7 cellular contexts compared by ENCODE assay signal in genomic region chr17:3728099-3728498, GRCh38. TPM values are rescaled to one million over a fixed set of nuclear protein-coding genes. Genes with fewer than 3 reads are reported as not detected.
DNase-seq lines count a peak whose midpoint lies in the region; ATAC-seq, FAIRE-seq and TF ChIP-seq lines count a peak whose summit lies in the region.
"Not testable (repeated sequence)": the region's sequence is repeated elsewhere in the genome, so short reads cannot be mapped to it uniquely, and the experiment has no call there.
"Had no signal": no experiment of that assay in that cellular context is flagged by ENCODE, and none has a peak within 500 bp of the region (broad histone marks: within the 10 kb centered on the region; RNA-seq: fewer than 3 reads in every experiment).

No MANE protein-coding gene starts in this region.

- in situ Hi-C loops in K562 (cut with MboI) = not testable (repeated sequence)

- H3K36me3 Mint-ChIP-seq in natural killer cell treated with Interleukin-12 subunit alpha and Interleukin-12 subunit beta and Interleukin-15 and Interleukin-18, amount 100 ng/mL, for 72 hours = peaks cover 30% of the 10 kb centered on the region

- not testable (repeated sequence) for H3K9me2 ChIP-seq in Loucy (replicated peaks; ENCODE audit: low read depth, low read length); PC-9 (ENCODE audit: insufficient read depth)

- H3K9me3 Mint-ChIP-seq in natural killer cell treated with Interleukin-12 subunit alpha and Interleukin-12 subunit beta and Interleukin-15 and Interleukin-18, amount 100 ng/mL, for 72 hours = not testable (repeated sequence)

- intact Hi-C loops in PC-9 (cut with micrococcal nuclease; ENCODE audit: unreplicated experiment) = loop anchor here (10.0 kb wide), 1 partner anchor 437 kb away; no protein-coding TSS in a partner anchor
- intact Hi-C loops in K562 (cut with micrococcal nuclease) = not testable (repeated sequence)

- H3K9me3 ChIP-seq in BLaER1 treated with 17β-estradiol and CSF1 and Interleukin-3, amounts not matched to agents 10 nM and 100 nM (replicated peaks in 1 of 11); HEK293 (ENCODE audit: control insufficient read depth, insufficient read depth, low read depth, low read length); Loucy (ENCODE audit: insufficient read depth, low read depth, low read length); PC-9 (ENCODE audit: insufficient read depth, low read depth); K562 (replicated peaks; ENCODE audit: control insufficient read depth, insufficient read depth, low read depth, low read length): not testable (repeated sequence)

- peaks cover 0 to 49% (median 22%) of the 10 kb centered on the region in 11 experiments; a peak in 14 of 22 replicates for H4K20me1 ChIP-seq in BLaER1 treated with 17β-estradiol and CSF1 and Interleukin-3, amounts not matched to agents 10 nM and 100 nM
- peaks cover 19% of the 10 kb centered on the region for H4K20me1 ChIP-seq in Loucy (ENCODE audit: insufficient read depth, low read length, poor library complexity, severe bottlenecking)
- not testable (repeated sequence) for H4K20me1 ChIP-seq in PC-9 (ENCODE audit: insufficient read depth); K562 (replicated peaks; ENCODE audit: control insufficient read depth, insufficient read depth, low read length)

- CTCF ChIA-PET in HEK293 (lab: Yijun Ruan, JAX) = interaction anchor here (1.7 to 8.4 kb wide), 2 partner anchors 10 to 45 kb away, joined by 6 to 84 read pairs; no protein-coding TSS in a partner anchor
- CTCF ChIA-PET in PC-9 (lab: Charles Lee); K562 (lab: Yijun Ruan, JAX; ENCODE audit: low intra/inter-chr PET ratio): not testable (repeated sequence)

- peaks cover 28 to 35% of the 10 kb centered on the region in 2 donors for H3K4me1 Mint-ChIP-seq in natural killer cell treated with Interleukin-12 subunit alpha and Interleukin-12 subunit beta and Interleukin-15 and Interleukin-18, amount 100 ng/mL, for 72 hours (ENCODE audit: low read depth in 2 of 2)

- not testable (repeated sequence) for BruUV-seq in PC-9 (replicated peaks; lab: Mats Ljungman, UMichigan); K562 (replicated peaks; lab: Mats Ljungman, UMichigan)

- not testable (repeated sequence) for H3K9ac ChIP-seq in BLaER1 treated with 17β-estradiol and CSF1 and Interleukin-3, amounts not matched to agents 10 nM and 100 nM; K562 (ENCODE audit: insufficient read depth in 1 of 2, low read depth in 2 of 2, low read length in 2 of 2)
- H3K9ac ChIP-seq in Loucy (ENCODE audit: low read depth, low read length, poor library complexity, severe bottlenecking) = peak overlapping the region; percentile 15

- TF ChIP-seq CTCF in HEK293 (tag by site-specific recombination; IDR thresholded peaks at IDR 0.05); Loucy (conservative IDR thresholded peaks at IDR 0.05; ENCODE audit: low read length); PC-9 (conservative IDR thresholded peaks at IDR 0.05); K562 (IDR thresholded peaks at IDR 0.05 in 2 of 3, conservative IDR thresholded peaks at IDR 0.05 in 1 of 3; ENCODE audit: insufficient read depth in 2 of 3, low read depth in 1 of 3, low read length in 3 of 3): not testable (repeated sequence)

- not testable (repeated sequence) for TF ChIP-seq POLR2A in K562 (conservative IDR thresholded peaks at IDR 0.05)

- not testable (repeated sequence) for H3K27me3 ChIP-seq in BLaER1 treated with 17β-estradiol and CSF1 and Interleukin-3, amounts not matched to agents 10 nM and 100 nM; Loucy (ENCODE audit: insufficient read depth, low read length, poor library complexity, severe bottlenecking); PC-9 (ENCODE audit: insufficient read depth, low read depth); K562 (ENCODE audit: control insufficient read depth in 2 of 2, insufficient read depth in 2 of 2, low read length in 2 of 2)

- WGBS in K562 (ENCODE audit: insufficient coverage, low coverage, missing lambda C conversion rate) = no CpG with 5 or more reads among the region's 3 CpGs

- not testable (repeated sequence) for H3K4me3 ChIP-seq in BLaER1 treated with 17β-estradiol and CSF1 and Interleukin-3, amounts not matched to agents 10 nM and 100 nM; HEK293 (ENCODE audit: low read depth, low read length); Loucy (ENCODE audit: low read length, poor library complexity, severe bottlenecking); PC-9; K562

- not testable (repeated sequence) for H2AFZ ChIP-seq in Loucy (ENCODE audit: low read length); PC-9; K562 (ENCODE audit: low read depth, low read length)

- peak overlapping the region in 1 of 11 experiments; percentile 48; a peak in 1 of 22 replicates for H3K27ac ChIP-seq in BLaER1 treated with 17β-estradiol and CSF1 and Interleukin-3, amounts not matched to agents 10 nM and 100 nM
- not testable (repeated sequence) for H3K27ac ChIP-seq in HEK293 (ENCODE audit: extremely low read depth, low read depth, low read length); K562 (ENCODE audit: extremely low read depth, low read depth, low read length)
- peak overlapping the region; percentile 28; the same call in 1 of the 2 replicates for H3K27ac ChIP-seq in PC-9

- FAIRE-seq in K562 (lab: Jason Lieb, UNC) = not testable (repeated sequence)

- H3K36me3 ChIP-seq in BLaER1 treated with 17β-estradiol and CSF1 and Interleukin-3, amounts not matched to agents 10 nM and 100 nM = peaks cover 0 to 47% (median 41%) of the 10 kb centered on the region in 11 experiments; a peak in 15 of 22 replicates
- peaks cover 28 to 40% of the 10 kb centered on the region in 2 experiments for H3K36me3 ChIP-seq in HEK293 (ENCODE audit: control insufficient read depth in 2 of 2, insufficient read depth in 1 of 2, low read length in 2 of 2)
- H3K36me3 ChIP-seq in Loucy (ENCODE audit: insufficient read depth, low read length); PC-9 (ENCODE audit: low read depth): not testable (repeated sequence)
- peaks cover 26% of the 10 kb centered on the region for H3K36me3 ChIP-seq in K562 (ENCODE audit: control insufficient read depth, insufficient read depth, low read length)

- ATAC-seq in K562; natural killer cell treated with Interleukin-12 subunit alpha and Interleukin-12 subunit beta and Interleukin-15 and Interleukin-18, amount 100 ng/mL, for 72 hours: not testable (repeated sequence)

- H3K27me3 Mint-ChIP-seq in natural killer cell treated with Interleukin-12 subunit alpha and Interleukin-12 subunit beta and Interleukin-15 and Interleukin-18, amount 100 ng/mL, for 72 hours = not testable (repeated sequence)

- not testable (repeated sequence) for TF ChIP-seq EP300 in K562 (IDR thresholded peaks at IDR 0.05; ENCODE audit: low read length)

- not testable (repeated sequence) for TF ChIP-seq RAD21 in K562 (CRISPR knock-in tag; conservative IDR thresholded peaks at IDR 0.05 in 1 of 2, IDR thresholded peaks at IDR 0.05 in 1 of 2)

- not testable (repeated sequence) for H3K9me1 ChIP-seq in K562 (ENCODE audit: control insufficient read depth, insufficient read depth, low read length)

- H3K4me1 ChIP-seq in BLaER1 treated with 17β-estradiol and CSF1 and Interleukin-3, amounts not matched to agents 10 nM and 100 nM = peaks cover 19 to 64% (median 46%) of the 10 kb centered on the region in 10 experiments
- not testable (repeated sequence) for H3K4me1 ChIP-seq in HEK293 (ENCODE audit: control insufficient read depth, insufficient read depth, low read length)
- H3K4me1 ChIP-seq in Loucy (ENCODE audit: insufficient read depth, low read length, poor library complexity, severe bottlenecking) (peaks cover 34% of the 10 kb centered on the region), PC-9 (replicated peaks; ENCODE audit: insufficient read depth) (peaks cover 19% of the 10 kb centered on the region), K562 (replicated peaks in 1 of 2; ENCODE audit: control insufficient read depth in 2 of 2, insufficient read depth in 2 of 2, low read length in 2 of 2) (peaks cover 10 to 15% of the 10 kb centered on the region in 2 experiments; a peak in 4 of 5 replicates)

- not testable (repeated sequence) for DNase-seq in PC-9; K562 (ENCODE audit: extremely low read depth in 1 of 4, low spot score in 3 of 4); natural killer cell treated with Interleukin-12 subunit alpha and Interleukin-12 subunit beta and Interleukin-15 and Interleukin-18, amount 100 ng/mL, for 72 hours (ENCODE audit: low spot score)

- peak overlapping the region in 7 of 11 experiments; percentile 92 to 98 (median 97); a peak in 10 of 22 replicates for H3K4me2 ChIP-seq in BLaER1 treated with 17β-estradiol and CSF1 and Interleukin-3, amounts not matched to agents 10 nM and 100 nM
- H3K4me2 ChIP-seq in Loucy (ENCODE audit: low read depth, low read length, poor library complexity, severe bottlenecking) = peak overlapping the region; percentile 97
- not testable (repeated sequence) for H3K4me2 ChIP-seq in PC-9; K562 (ENCODE audit: insufficient read depth, low read length)

- H3K79me2 ChIP-seq in Loucy (ENCODE audit: insufficient read depth, low read length) (peaks cover 55% of the 10 kb centered on the region), PC-9 (ENCODE audit: low read depth) (peaks cover 38% of the 10 kb centered on the region), K562 (ENCODE audit: control insufficient read depth, insufficient read depth, low read length) (peaks cover 41% of the 10 kb centered on the region)

- H3K4me3 Mint-ChIP-seq in natural killer cell treated with Interleukin-12 subunit alpha and Interleukin-12 subunit beta and Interleukin-15 and Interleukin-18, amount 100 ng/mL, for 72 hours = peak overlapping the region; percentile 72

- not testable (repeated sequence) for H3K27ac Mint-ChIP-seq in natural killer cell treated with Interleukin-12 subunit alpha and Interleukin-12 subunit beta and Interleukin-15 and Interleukin-18, amount 100 ng/mL, for 72 hours

- not testable (repeated sequence) for H3F3A ChIP-seq in Loucy (ENCODE audit: low read depth); PC-9 (ENCODE audit: insufficient read depth, low read depth)

- POLR2A ChIA-PET in HEK293 (lab: Yijun Ruan, JAX) = interaction anchor here (0.7 to 1.5 kb wide), 4 partner anchors 10 to 430 kb away, joined by 3 to 6 read pairs (median 4); partner anchors contain the start of gene CAMKK1
- POLR2A ChIA-PET in PC-9 (lab: Charles Lee; ENCODE audit: unreplicated experiment) = not testable (repeated sequence)
- POLR2A ChIA-PET in K562 (lab: Yijun Ruan, JAX) = interaction anchor here (0.6 to 1.4 kb wide), 3 partner anchors 9 to 687 kb away, joined by 3 to 6 read pairs (median 4); no protein-coding TSS in a partner anchor

RNA-seq across cellular contexts. Expression of gene HASPIN, which starts 4.4 kb away (rescaled TPM):
- total RNA-seq in PC-9 (2021) (25.1 and 26.8 TPM in 2 replicates), K562 (2014; rRNA removed) (12.1 and 14.5 TPM in 2 replicates), K562 (2014; rRNA removed; fragmentation: Illumina TruSeq; extraction: Trizol) (10.2 and 10.6 TPM in 2 replicates), K562 (2015; rRNA removed; fragmentation: Illumina TruSeq; extraction: Trizol) (9.9 and 11.0 TPM in 2 replicates), K562 (2021) (12.9 and 13.5 TPM in 2 replicates)
- total RNA-seq in K562 (2011; cell fraction: chromatin; rRNA removed; ENCODE audit: low replicate concordance) = 12.9 and 20.9 TPM in 2 replicates
- total RNA-seq in K562 (2011; cell fraction: nucleolus; rRNA removed) = 13.8 and 17.3 TPM in 2 replicates
- 10.5 and 14.7 TPM in 2 replicates for total RNA-seq in K562 (2011; cell fraction: nucleoplasm; rRNA removed)
- polyA plus RNA-seq in K562 (2011; rRNA removed) (5.9 and 9.0 TPM in 2 replicates), K562 (2014; fragmentation: Illumina TruSeq; extraction: Trizol) (9.5 and 11.0 TPM in 2 replicates), K562 (2014; fragmentation: Nextera tagmentation; extraction: Ambion mirVana) (under 1 TPM; 0.81 to 0.87 TPM), K562 (2014; rRNA removed) (7.1 and 7.2 TPM in 2 replicates)
- polyA plus RNA-seq in K562 (2011; cell fraction: cytosol; rRNA removed) = 5.1 and 9.0 TPM in 2 replicates
- 3.7 and 4.1 TPM in 2 replicates for polyA plus RNA-seq in K562 (2011; cell fraction: nucleus; rRNA removed)
- polyA plus RNA-seq in K562 (2012) = 6.1 and 6.2 TPM in 2 replicates
- 13.5 and 16.4 TPM in 2 replicates for polyA minus RNA-seq in K562 (2011; rRNA and poly(A)+ RNA removed)
- 9.4 and 11.0 TPM in 2 replicates for polyA minus RNA-seq in K562 (2011; cell fraction: cytosol; rRNA and poly(A)+ RNA removed)
- polyA minus RNA-seq in K562 (2011; cell fraction: nucleus; rRNA and poly(A)+ RNA removed) = 5.8 and 9.4 TPM in 2 replicates
- total RNA-seq in natural killer cell treated with Interleukin-12 subunit alpha and Interleukin-12 subunit beta and Interleukin-15 and Interleukin-18, amount 100 ng/mL, for 72 hours = 10 to 100 TPM; 44.2 to 64.6 TPM
- polyA plus RNA-seq: CD14-positive monocyte had no signal

RNA-seq across cellular contexts. Expression of gene P2RX5, which starts 32.1 kb away (rescaled TPM):
- total RNA-seq in PC-9 (2021) = 15.0 and 18.3 TPM in 2 replicates
- total RNA-seq in K562 (2011; cell fraction: chromatin; rRNA removed; ENCODE audit: low replicate concordance) = 3.7 and 10.0 TPM in 2 replicates
- total RNA-seq in K562 (2011; cell fraction: nucleolus; rRNA removed) = 4.3 and 7.7 TPM in 2 replicates
- total RNA-seq in K562 (2011; cell fraction: nucleoplasm; rRNA removed) = 2.3 and 4.7 TPM in 2 replicates
- 1.3 and 1.8 TPM in 2 replicates for total RNA-seq in K562 (2014; rRNA removed)
- total RNA-seq in K562 (2014; rRNA removed; fragmentation: Illumina TruSeq; extraction: Trizol) = 0.35 and 1.5 TPM in 2 replicates
- total RNA-seq in K562 (2015; rRNA removed; fragmentation: Illumina TruSeq; extraction: Trizol) = 0.87 and 1.5 TPM in 2 replicates
- 1.6 and 1.8 TPM in 2 replicates for total RNA-seq in K562 (2021)
- polyA plus RNA-seq in K562 (2011; rRNA removed) = 2.7 and 4.0 TPM in 2 replicates
- polyA plus RNA-seq in K562 (2011; cell fraction: cytosol; rRNA removed) = 2.2 and 4.5 TPM in 2 replicates
- 4.0 and 10.8 TPM in 2 replicates for polyA plus RNA-seq in K562 (2011; cell fraction: nucleus; rRNA removed)
- 2.0 and 2.1 TPM in 2 replicates for polyA plus RNA-seq in K562 (2012)
- polyA plus RNA-seq in K562 (2014; fragmentation: Illumina TruSeq; extraction: Trizol) = 1.1 and 1.6 TPM in 2 replicates
- polyA plus RNA-seq in K562 (2014; fragmentation: Nextera tagmentation; extraction: Ambion mirVana) = under 1 TPM; 0.31 to 0.61 TPM
- polyA plus RNA-seq in K562 (2014; rRNA removed) = 0.49 and 1.2 TPM in 2 replicates
- polyA minus RNA-seq in K562 (2011; rRNA and poly(A)+ RNA removed) = 1.0 and 2.8 TPM in 2 replicates
- 3.1 and 4.7 TPM in 2 replicates for polyA minus RNA-seq in K562 (2011; cell fraction: cytosol; rRNA and poly(A)+ RNA removed)
- polyA minus RNA-seq in K562 (2011; cell fraction: nucleus; rRNA and poly(A)+ RNA removed) = 1.8 and 3.2 TPM in 2 replicates
- 1,000 to 10,000 TPM; 2,596 to 3,366 TPM for total RNA-seq in natural killer cell treated with Interleukin-12 subunit alpha and Interleukin-12 subunit beta and Interleukin-15 and Interleukin-18, amount 100 ng/mL, for 72 hours

RNA-seq across cellular contexts. Expression of gene EMC6, which starts 59.5 kb away (rescaled TPM):
- total RNA-seq in PC-9 (2021) = 89.6 and 89.9 TPM in 2 replicates
- 4.0 and 10.0 TPM in 2 replicates for total RNA-seq in K562 (2011; cell fraction: chromatin; rRNA removed; ENCODE audit: low replicate concordance)
- total RNA-seq in K562 (2011; cell fraction: nucleolus; rRNA removed) = 19.6 and 26.2 TPM in 2 replicates
- 12.8 and 13.0 TPM in 2 replicates for total RNA-seq in K562 (2011; cell fraction: nucleoplasm; rRNA removed)
- total RNA-seq in K562 (2014; rRNA removed) = 27.7 and 40.0 TPM in 2 replicates
- 17.6 and 18.8 TPM in 2 replicates for total RNA-seq in K562 (2014; rRNA removed; fragmentation: Illumina TruSeq; extraction: Trizol)
- total RNA-seq in K562 (2015; rRNA removed; fragmentation: Illumina TruSeq; extraction: Trizol) = 31.7 and 34.3 TPM in 2 replicates
- total RNA-seq in K562 (2021) = 57.3 and 57.8 TPM in 2 replicates
- 22.8 and 24.3 TPM in 2 replicates for polyA plus RNA-seq in K562 (2011; rRNA removed)
- 57.6 and 175 TPM in 2 replicates for polyA plus RNA-seq in K562 (2011; cell fraction: cytosol; rRNA removed)
- polyA plus RNA-seq in K562 (2011; cell fraction: nucleus; rRNA removed) = 17.9 and 22.6 TPM in 2 replicates
- polyA plus RNA-seq in K562 (2012) = 36.5 and 40.8 TPM in 2 replicates
- polyA plus RNA-seq in K562 (2014; fragmentation: Illumina TruSeq; extraction: Trizol) = 24.9 and 28.6 TPM in 2 replicates
- polyA plus RNA-seq in K562 (2014; fragmentation: Nextera tagmentation; extraction: Ambion mirVana) = 1 to 10 TPM; 2.9 to 6.8 TPM
- 136 and 159 TPM in 2 replicates for polyA plus RNA-seq in K562 (2014; rRNA removed)
- polyA minus RNA-seq in K562 (2011; rRNA and poly(A)+ RNA removed) = 3.3 TPM in 2 replicates
- polyA minus RNA-seq in K562 (2011; cell fraction: cytosol; rRNA and poly(A)+ RNA removed) = 19.3 and 19.9 TPM in 2 replicates
- 6.3 and 8.0 TPM in 2 replicates for polyA minus RNA-seq in K562 (2011; cell fraction: nucleus; rRNA and poly(A)+ RNA removed)
- total RNA-seq in natural killer cell treated with Interleukin-12 subunit alpha and Interleukin-12 subunit beta and Interleukin-15 and Interleukin-18, amount 100 ng/mL, for 72 hours = 10 to 100 TPM; 43.7 to 56.2 TPM

RNA-seq across cellular contexts. Expression of gene TAX1BP3, which starts 59.7 kb away (rescaled TPM):
- total RNA-seq in PC-9 (2021) (147 and 168 TPM in 2 replicates), K562 (2014; rRNA removed) (10.9 and 17.5 TPM in 2 replicates), K562 (2014; rRNA removed; fragmentation: Illumina TruSeq; extraction: Trizol) (4.1 and 4.4 TPM in 2 replicates), K562 (2015; rRNA removed; fragmentation: Illumina TruSeq; extraction: Trizol) (7.9 and 8.2 TPM in 2 replicates), K562 (2021) (14.5 and 15.4 TPM in 2 replicates)
- 6.8 and 15.3 TPM in 2 replicates for total RNA-seq in K562 (2011; cell fraction: chromatin; rRNA removed; ENCODE audit: low replicate concordance)
- 6.2 and 10.7 TPM in 2 replicates for total RNA-seq in K562 (2011; cell fraction: nucleolus; rRNA removed)
- total RNA-seq in K562 (2011; cell fraction: nucleoplasm; rRNA removed) = 6.9 and 7.4 TPM in 2 replicates
- polyA plus RNA-seq in K562 (2011; rRNA removed) (6.2 and 10.7 TPM in 2 replicates), K562 (2014; fragmentation: Illumina TruSeq; extraction: Trizol) (5.8 and 13.9 TPM in 2 replicates), K562 (2014; fragmentation: Nextera tagmentation; extraction: Ambion mirVana) (1 to 10 TPM in 1 of 2 experiments, under 1 TPM in 1; 0.99 to 2.5 TPM), K562 (2014; rRNA removed) (6.4 and 8.5 TPM in 2 replicates)
- 17.1 and 21.8 TPM in 2 replicates for polyA plus RNA-seq in K562 (2011; cell fraction: cytosol; rRNA removed)
- 9.7 and 10.7 TPM in 2 replicates for polyA plus RNA-seq in K562 (2011; cell fraction: nucleus; rRNA removed)
- polyA plus RNA-seq in K562 (2012) = 13.4 and 18.9 TPM in 2 replicates
- 4.4 and 4.6 TPM in 2 replicates for polyA minus RNA-seq in K562 (2011; rRNA and poly(A)+ RNA removed)
- 12.2 and 13.9 TPM in 2 replicates for polyA minus RNA-seq in K562 (2011; cell fraction: cytosol; rRNA and poly(A)+ RNA removed)
- 3.5 and 5.0 TPM in 2 replicates for polyA minus RNA-seq in K562 (2011; cell fraction: nucleus; rRNA and poly(A)+ RNA removed)
- total RNA-seq in natural killer cell treated with Interleukin-12 subunit alpha and Interleukin-12 subunit beta and Interleukin-15 and Interleukin-18, amount 100 ng/mL, for 72 hours = 100 to 1,000 TPM; 135 to 204 TPM

Comparison
In these comparisons a context has a peak if more than half of its experiments do, and no peak if none do; other contexts are left out.
1. RNA of gene P2RX5, which starts 32.1 kb away (total RNA-seq): 2,596 to 3,366 TPM in natural killer cell treated with Interleukin-12 subunit alpha and Interleukin-12 subunit beta and Interleukin-15 and Interleukin-18, amount 100 ng/mL, for 72 hours; 15.0 to 18.3 TPM in PC-9 and 0.35 to 10.0 TPM in K562; every median in the first group is over 100 times any median in the second.